29 cellular contexts compared by ENCODE assay signal in genomic region chr2:7626139-7626537, GRCh38.
"Had no signal": no experiment of that assay in that cellular context is flagged by ENCODE, and none has a peak within 500 bp of the region (broad histone marks: within the 10 kb centered on the region; RNA-seq: fewer than 3 reads in every experiment).

No MANE protein-coding gene starts in this region.

- H3K9me3 ChIP-seq: gastroesophageal sphincter, heart left ventricle, left lung, mucosa of descending colon, neutrophil, pancreas, right lobe of liver, thoracic aorta, tibial nerve, upper lobe of left lung had no signal

- H3K4me1 Mint-ChIP-seq: endodermal cell, mesothelial cell of epicardium, neural crest cell had no signal

- H3K27ac ChIP-seq: epithelial cell of prostate, foreskin keratinocyte, gastroesophageal sphincter, heart left ventricle, hepatocyte, left lung, neutrophil, pancreas, right lobe of liver, thoracic aorta, tibial nerve, upper lobe of left lung had no signal

- H3K79me2 ChIP-seq: hepatocyte had no signal

- H3K27ac Mint-ChIP-seq: dendritic cell treated with granulocyte-macrophage colony-stimulating factor and Interleukin-4, amounts not matched to agents 40 ng/mL and 50 ng/mL, for 4 days; endodermal cell; mesothelial cell of epicardium; stimulated activated naive B cell treated with anti-CD40 and anti-IgM and Interleukin-4, amounts not matched to agents 10 μg/mL and 1 μg/mL and 100 μg/mL, for 72 hours; stimulated activated naive CD8-positive, alpha-beta T cell treated with anti-CD3 and anti-CD28 coated beads, Interleukin-15, Interleukin-2, amounts not matched to agents 100 ng/mL and 50 ng/mL, for 24 hours had no signal

- H3K4me3 ChIP-seq: gastroesophageal sphincter, heart left ventricle, hepatocyte, left lung, mucosa of descending colon, pancreas, right lobe of liver, thoracic aorta, tibial nerve, upper lobe of left lung had no signal

- H3K4me3 Mint-ChIP-seq: endodermal cell; mesothelial cell of epicardium; natural killer cell treated with Interleukin-12 subunit alpha and Interleukin-12 subunit beta and Interleukin-15 and Interleukin-18, amount 100 ng/mL, for 72 hours; neural crest cell; stimulated activated naive CD8-positive, alpha-beta T cell treated with anti-CD3 and anti-CD28 coated beads, Interleukin-15, Interleukin-2, amounts not matched to agents 100 ng/mL and 50 ng/mL, for 24 hours had no signal

- H2AFZ ChIP-seq: hepatocyte had no signal

- H3K9me3 Mint-ChIP-seq: endodermal cell had no signal

- H3K27me3 Mint-ChIP-seq: dendritic cell treated with granulocyte-macrophage colony-stimulating factor and Interleukin-4, amounts not matched to agents 40 ng/mL and 50 ng/mL, for 4 days; naive B cell; natural killer cell treated with Interleukin-12 subunit alpha and Interleukin-12 subunit beta and Interleukin-15 and Interleukin-18, amount 100 ng/mL, for 72 hours; stimulated activated naive CD8-positive, alpha-beta T cell treated with anti-CD3 and anti-CD28 coated beads, Interleukin-15, Interleukin-2, amounts not matched to agents 100 ng/mL and 50 ng/mL, for 24 hours had no signal

- H3K36me3 Mint-ChIP-seq: mesothelial cell of epicardium; stimulated activated naive B cell treated with anti-CD40 and anti-IgM and Interleukin-4, amounts not matched to agents 10 μg/mL and 1 μg/mL and 100 μg/mL, for 72 hours had no signal

- H3K4me2 ChIP-seq: hepatocyte had no signal

- H3K36me3 ChIP-seq: gastroesophageal sphincter, heart left ventricle, left lung, neutrophil, pancreas, right lobe of liver, thoracic aorta, tibial nerve, upper lobe of left lung had no signal

- H3K27me3 ChIP-seq: foreskin keratinocyte, gastroesophageal sphincter, heart left ventricle, hepatocyte, left lung, neutrophil, pancreas, right lobe of liver, tibial nerve, upper lobe of left lung had no signal

- H3K4me1 ChIP-seq: gastroesophageal sphincter, heart left ventricle, left lung, pancreas, right lobe of liver, tibial nerve, upper lobe of left lung had no signal

- DNase-seq: effector CD8-positive, alpha-beta T cell; endodermal cell; foreskin keratinocyte; heart left ventricle; left cardiac atrium; left lung; mesenchymal stem cell; mucosa of descending colon; pancreas; retina; right lobe of liver; small intestine; stimulated activated CD4-positive, alpha-beta T cell treated with anti-CD3 and anti-CD28 coated beads, Interleukin-15, amount 100 ng/mL, for 24 hours; stimulated activated CD4-positive, alpha-beta T cell treated with anti-CD3 and anti-CD28 coated beads, Interleukin-2, amount 100 ng/mL, for 48 hours; stimulated activated naive B cell treated with anti-CD40 and anti-IgM and Interleukin-4, amounts not matched to agents 10 μg/mL and 1 μg/mL and 100 μg/mL, for 72 hours; upper lobe of left lung had no signal

- ATAC-seq: esophagus mucosa; foreskin keratinocyte; gastroesophageal sphincter; heart left ventricle; left cardiac atrium; left lung; mucosa of descending colon; natural killer cell treated with Interleukin-12 subunit alpha and Interleukin-12 subunit beta and Interleukin-15 and Interleukin-18, amount 100 ng/mL, for 72 hours; pancreas; right lobe of liver had no signal
